In the genomic region with DNA sequence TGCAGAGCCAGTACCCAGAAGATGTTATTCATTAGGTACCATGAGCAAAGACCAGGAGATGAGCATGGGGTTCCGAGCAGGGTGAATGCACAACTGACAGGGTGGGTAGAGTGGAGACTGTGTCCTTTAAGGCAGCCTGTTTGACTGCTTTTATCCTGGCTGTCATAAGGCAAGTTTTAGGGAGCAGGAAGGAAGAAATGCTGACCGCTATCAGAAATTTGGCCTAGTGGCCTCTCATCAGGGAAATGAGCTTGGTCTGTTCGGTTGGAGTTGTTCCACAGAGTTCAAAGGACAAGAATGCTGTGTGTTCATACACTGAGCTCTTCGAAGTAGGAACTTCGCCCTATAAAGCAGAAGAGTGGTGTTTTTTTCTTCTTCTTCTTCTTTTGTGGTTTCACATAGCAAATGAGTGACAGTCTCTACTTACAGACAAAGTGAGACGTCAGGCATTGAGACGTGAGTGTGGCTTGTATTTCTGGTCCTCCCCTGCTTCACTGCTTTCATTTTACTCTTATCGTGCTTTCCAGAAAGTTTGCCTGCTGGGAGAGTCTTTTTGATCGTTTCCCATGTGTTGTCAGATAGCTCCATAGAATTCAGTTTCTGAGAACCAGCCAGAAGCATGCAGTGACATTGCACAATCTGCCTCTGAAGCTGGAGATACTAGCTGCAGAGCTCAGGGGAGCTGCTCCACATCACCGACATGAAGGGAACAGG, we compare ENCODE assay signal across 1 cellular context.
TF ChIP-seq lines count a peak whose summit lies in the region.

A gene with protein sequence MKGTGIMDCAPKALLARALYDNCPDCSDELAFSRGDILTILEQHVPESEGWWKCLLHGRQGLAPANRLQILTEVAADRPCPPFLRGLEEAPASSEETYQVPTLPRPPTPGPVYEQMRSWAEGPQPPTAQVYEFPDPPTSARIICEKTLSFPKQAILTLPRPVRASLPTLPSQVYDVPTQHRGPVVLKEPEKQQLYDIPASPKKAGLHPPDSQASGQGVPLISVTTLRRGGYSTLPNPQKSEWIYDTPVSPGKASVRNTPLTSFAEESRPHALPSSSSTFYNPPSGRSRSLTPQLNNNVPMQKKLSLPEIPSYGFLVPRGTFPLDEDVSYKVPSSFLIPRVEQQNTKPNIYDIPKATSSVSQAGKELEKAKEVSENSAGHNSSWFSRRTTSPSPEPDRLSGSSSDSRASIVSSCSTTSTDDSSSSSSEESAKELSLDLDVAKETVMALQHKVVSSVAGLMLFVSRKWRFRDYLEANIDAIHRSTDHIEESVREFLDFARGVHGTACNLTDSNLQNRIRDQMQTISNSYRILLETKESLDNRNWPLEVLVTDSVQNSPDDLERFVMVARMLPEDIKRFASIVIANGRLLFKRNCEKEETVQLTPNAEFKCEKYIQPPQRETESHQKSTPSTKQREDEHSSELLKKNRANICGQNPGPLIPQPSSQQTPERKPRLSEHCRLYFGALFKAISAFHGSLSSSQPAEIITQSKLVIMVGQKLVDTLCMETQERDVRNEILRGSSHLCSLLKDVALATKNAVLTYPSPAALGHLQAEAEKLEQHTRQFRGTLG (plus strand): TSS at position 502 of the 714 bp plus-strand sequence. CDS start 199 bp downstream, at position 701.

TF ChIP-seq in K562, 482 proteins besides CTCF, POLR2A, EP300 and RAD21 (continued from another document and continues in another):
- no peak for TF ChIP-seq SNRNP70 (optimal IDR thresholded peaks at IDR 0.05; ENCODE audit: low read depth, low read length)
- TF ChIP-seq MCM2 (IDR thresholded peaks at IDR 0.05; ENCODE audit: low read depth): no peak
- TF ChIP-seq SUPT5H (IDR thresholded peaks at IDR 0.05): no peak; the same call in 1 of the 2 replicates
- peak; percentile 100 for TF ChIP-seq TCF7 (IDR thresholded peaks at IDR 0.05; ENCODE audit: borderline replicate concordance)
- peak; percentile 89; the same call in 1 of the 2 replicates for TF ChIP-seq CBX5 (IDR thresholded peaks at IDR 0.05; ENCODE audit: borderline replicate concordance, low read depth)
- TF ChIP-seq SMAD4 (CRISPR knock-in tag; conservative IDR thresholded peaks at IDR 0.05): peak; percentile 95
- peak; percentile 100 for TF ChIP-seq STAT5A (IDR thresholded peaks at IDR 0.05; ENCODE audit: borderline replicate concordance, low read length)
- TF ChIP-seq, protein P1, sequence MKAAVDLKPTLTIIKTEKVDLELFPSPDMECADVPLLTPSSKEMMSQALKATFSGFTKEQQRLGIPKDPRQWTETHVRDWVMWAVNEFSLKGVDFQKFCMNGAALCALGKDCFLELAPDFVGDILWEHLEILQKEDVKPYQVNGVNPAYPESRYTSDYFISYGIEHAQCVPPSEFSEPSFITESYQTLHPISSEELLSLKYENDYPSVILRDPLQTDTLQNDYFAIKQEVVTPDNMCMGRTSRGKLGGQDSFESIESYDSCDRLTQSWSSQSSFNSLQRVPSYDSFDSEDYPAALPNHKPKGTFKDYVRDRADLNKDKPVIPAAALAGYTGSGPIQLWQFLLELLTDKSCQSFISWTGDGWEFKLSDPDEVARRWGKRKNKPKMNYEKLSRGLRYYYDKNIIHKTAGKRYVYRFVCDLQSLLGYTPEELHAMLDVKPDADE (conservative IDR thresholded peaks at IDR 0.05; ENCODE audit: control insufficient read depth, low read depth, low read length): no peak; the same call in 1 of the 2 replicates
- peak; percentile 67 for TF ChIP-seq SMAD1 (IDR thresholded peaks at IDR 0.05; ENCODE audit: low read depth, low read length, partially characterized antibody)
- TF ChIP-seq ELF1 (tag; IDR thresholded peaks at IDR 0.05): no peak
- TF ChIP-seq RB1 (IDR thresholded peaks at IDR 0.05; ENCODE audit: low read depth): peak; percentile 25
- no peak for TF ChIP-seq ZFPM2 (CRISPR knock-in tag; IDR thresholded peaks at IDR 0.05)
- peak; percentile 85 for TF ChIP-seq ZKSCAN8 (CRISPR knock-in tag; IDR thresholded peaks at IDR 0.05)
- no peak for TF ChIP-seq ZNF23 (CRISPR knock-in tag; IDR thresholded peaks at IDR 0.05)
- TF ChIP-seq ETS2 (tag; IDR thresholded peaks at IDR 0.05; ENCODE audit: borderline replicate concordance, poor library complexity, severe bottlenecking): no peak
- peak in 1 of 2 experiments; percentile 41; a peak in 2 of 4 replicates for TF ChIP-seq NRF1 (conservative IDR thresholded peaks at IDR 0.05 in 1 of 2, IDR thresholded peaks at IDR 0.05 in 1 of 2)
- TF ChIP-seq, protein P2, sequence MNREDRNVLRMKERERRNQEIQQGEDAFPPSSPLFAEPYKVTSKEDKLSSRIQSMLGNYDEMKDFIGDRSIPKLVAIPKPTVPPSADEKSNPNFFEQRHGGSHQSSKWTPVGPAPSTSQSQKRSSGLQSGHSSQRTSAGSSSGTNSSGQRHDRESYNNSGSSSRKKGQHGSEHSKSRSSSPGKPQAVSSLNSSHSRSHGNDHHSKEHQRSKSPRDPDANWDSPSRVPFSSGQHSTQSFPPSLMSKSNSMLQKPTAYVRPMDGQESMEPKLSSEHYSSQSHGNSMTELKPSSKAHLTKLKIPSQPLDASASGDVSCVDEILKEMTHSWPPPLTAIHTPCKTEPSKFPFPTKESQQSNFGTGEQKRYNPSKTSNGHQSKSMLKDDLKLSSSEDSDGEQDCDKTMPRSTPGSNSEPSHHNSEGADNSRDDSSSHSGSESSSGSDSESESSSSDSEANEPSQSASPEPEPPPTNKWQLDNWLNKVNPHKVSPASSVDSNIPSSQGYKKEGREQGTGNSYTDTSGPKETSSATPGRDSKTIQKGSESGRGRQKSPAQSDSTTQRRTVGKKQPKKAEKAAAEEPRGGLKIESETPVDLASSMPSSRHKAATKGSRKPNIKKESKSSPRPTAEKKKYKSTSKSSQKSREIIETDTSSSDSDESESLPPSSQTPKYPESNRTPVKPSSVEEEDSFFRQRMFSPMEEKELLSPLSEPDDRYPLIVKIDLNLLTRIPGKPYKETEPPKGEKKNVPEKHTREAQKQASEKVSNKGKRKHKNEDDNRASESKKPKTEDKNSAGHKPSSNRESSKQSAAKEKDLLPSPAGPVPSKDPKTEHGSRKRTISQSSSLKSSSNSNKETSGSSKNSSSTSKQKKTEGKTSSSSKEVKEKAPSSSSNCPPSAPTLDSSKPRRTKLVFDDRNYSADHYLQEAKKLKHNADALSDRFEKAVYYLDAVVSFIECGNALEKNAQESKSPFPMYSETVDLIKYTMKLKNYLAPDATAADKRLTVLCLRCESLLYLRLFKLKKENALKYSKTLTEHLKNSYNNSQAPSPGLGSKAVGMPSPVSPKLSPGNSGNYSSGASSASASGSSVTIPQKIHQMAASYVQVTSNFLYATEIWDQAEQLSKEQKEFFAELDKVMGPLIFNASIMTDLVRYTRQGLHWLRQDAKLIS (CRISPR knock-in tag; IDR thresholded peaks at IDR 0.05): peak; percentile 24; the same call in 1 of the 2 replicates
- TF ChIP-seq, protein P3, sequence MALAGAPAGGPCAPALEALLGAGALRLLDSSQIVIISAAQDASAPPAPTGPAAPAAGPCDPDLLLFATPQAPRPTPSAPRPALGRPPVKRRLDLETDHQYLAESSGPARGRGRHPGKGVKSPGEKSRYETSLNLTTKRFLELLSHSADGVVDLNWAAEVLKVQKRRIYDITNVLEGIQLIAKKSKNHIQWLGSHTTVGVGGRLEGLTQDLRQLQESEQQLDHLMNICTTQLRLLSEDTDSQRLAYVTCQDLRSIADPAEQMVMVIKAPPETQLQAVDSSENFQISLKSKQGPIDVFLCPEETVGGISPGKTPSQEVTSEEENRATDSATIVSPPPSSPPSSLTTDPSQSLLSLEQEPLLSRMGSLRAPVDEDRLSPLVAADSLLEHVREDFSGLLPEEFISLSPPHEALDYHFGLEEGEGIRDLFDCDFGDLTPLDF (CRISPR knock-in tag; IDR thresholded peaks at IDR 0.05): 0 out of 2 replicates have a peak, but pooled peaks have one; percentile 19
- peak; percentile 88; the same call in 1 of the 2 replicates for TF ChIP-seq ESRRA (IDR thresholded peaks at IDR 0.05; ENCODE audit: borderline replicate concordance, low read depth)
- TF ChIP-seq ZNF75A (CRISPR knock-in tag; IDR thresholded peaks at IDR 0.05): no peak
- no peak for TF ChIP-seq RFX5 (IDR thresholded peaks at IDR 0.05; ENCODE audit: low read depth, low read length)
- no peak for TF ChIP-seq ZNF551 (CRISPR knock-in tag; IDR thresholded peaks at IDR 0.05)
- TF ChIP-seq, protein P4, sequence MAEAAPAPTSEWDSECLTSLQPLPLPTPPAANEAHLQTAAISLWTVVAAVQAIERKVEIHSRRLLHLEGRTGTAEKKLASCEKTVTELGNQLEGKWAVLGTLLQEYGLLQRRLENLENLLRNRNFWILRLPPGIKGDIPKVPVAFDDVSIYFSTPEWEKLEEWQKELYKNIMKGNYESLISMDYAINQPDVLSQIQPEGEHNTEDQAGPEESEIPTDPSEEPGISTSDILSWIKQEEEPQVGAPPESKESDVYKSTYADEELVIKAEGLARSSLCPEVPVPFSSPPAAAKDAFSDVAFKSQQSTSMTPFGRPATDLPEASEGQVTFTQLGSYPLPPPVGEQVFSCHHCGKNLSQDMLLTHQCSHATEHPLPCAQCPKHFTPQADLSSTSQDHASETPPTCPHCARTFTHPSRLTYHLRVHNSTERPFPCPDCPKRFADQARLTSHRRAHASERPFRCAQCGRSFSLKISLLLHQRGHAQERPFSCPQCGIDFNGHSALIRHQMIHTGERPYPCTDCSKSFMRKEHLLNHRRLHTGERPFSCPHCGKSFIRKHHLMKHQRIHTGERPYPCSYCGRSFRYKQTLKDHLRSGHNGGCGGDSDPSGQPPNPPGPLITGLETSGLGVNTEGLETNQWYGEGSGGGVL (CRISPR knock-in tag; IDR thresholded peaks at IDR 0.05): no peak
- TF ChIP-seq MECOM (CRISPR knock-in tag; IDR thresholded peaks at IDR 0.05): peak; percentile 52; the same call in 1 of the 2 replicates
- no peak for TF ChIP-seq PTRF (tag; IDR thresholded peaks at IDR 0.05)
- TF ChIP-seq, protein P5, sequence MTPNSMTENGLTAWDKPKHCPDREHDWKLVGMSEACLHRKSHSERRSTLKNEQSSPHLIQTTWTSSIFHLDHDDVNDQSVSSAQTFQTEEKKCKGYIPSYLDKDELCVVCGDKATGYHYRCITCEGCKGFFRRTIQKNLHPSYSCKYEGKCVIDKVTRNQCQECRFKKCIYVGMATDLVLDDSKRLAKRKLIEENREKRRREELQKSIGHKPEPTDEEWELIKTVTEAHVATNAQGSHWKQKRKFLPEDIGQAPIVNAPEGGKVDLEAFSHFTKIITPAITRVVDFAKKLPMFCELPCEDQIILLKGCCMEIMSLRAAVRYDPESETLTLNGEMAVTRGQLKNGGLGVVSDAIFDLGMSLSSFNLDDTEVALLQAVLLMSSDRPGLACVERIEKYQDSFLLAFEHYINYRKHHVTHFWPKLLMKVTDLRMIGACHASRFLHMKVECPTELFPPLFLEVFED (CRISPR knock-in tag; conservative IDR thresholded peaks at IDR 0.05): no peak; the same call in 1 of the 2 replicates
- TF ChIP-seq ZNF696 (CRISPR knock-in tag; conservative IDR thresholded peaks at IDR 0.05): no peak
- no peak for TF ChIP-seq FOXK1 (CRISPR knock-in tag; IDR thresholded peaks at IDR 0.05; ENCODE audit: borderline replicate concordance)
- TF ChIP-seq, protein P6, sequence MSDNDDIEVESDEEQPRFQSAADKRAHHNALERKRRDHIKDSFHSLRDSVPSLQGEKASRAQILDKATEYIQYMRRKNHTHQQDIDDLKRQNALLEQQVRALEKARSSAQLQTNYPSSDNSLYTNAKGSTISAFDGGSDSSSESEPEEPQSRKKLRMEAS (CRISPR knock-in tag; IDR thresholded peaks at IDR 0.05): peak; percentile 81
- TF ChIP-seq, protein P7, sequence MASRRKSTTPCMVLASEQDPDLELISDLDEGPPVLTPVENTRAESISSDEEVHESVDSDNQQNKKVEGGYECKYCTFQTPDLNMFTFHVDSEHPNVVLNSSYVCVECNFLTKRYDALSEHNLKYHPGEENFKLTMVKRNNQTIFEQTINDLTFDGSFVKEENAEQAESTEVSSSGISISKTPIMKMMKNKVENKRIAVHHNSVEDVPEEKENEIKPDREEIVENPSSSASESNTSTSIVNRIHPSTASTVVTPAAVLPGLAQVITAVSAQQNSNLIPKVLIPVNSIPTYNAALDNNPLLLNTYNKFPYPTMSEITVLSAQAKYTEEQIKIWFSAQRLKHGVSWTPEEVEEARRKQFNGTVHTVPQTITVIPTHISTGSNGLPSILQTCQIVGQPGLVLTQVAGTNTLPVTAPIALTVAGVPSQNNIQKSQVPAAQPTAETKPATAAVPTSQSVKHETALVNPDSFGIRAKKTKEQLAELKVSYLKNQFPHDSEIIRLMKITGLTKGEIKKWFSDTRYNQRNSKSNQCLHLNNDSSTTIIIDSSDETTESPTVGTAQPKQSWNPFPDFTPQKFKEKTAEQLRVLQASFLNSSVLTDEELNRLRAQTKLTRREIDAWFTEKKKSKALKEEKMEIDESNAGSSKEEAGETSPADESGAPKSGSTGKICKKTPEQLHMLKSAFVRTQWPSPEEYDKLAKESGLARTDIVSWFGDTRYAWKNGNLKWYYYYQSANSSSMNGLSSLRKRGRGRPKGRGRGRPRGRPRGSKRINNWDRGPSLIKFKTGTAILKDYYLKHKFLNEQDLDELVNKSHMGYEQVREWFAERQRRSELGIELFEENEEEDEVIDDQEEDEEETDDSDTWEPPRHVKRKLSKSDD (conservative IDR thresholded peaks at IDR 0.05; ENCODE audit: low read length): no peak
- TF ChIP-seq, protein P8, sequence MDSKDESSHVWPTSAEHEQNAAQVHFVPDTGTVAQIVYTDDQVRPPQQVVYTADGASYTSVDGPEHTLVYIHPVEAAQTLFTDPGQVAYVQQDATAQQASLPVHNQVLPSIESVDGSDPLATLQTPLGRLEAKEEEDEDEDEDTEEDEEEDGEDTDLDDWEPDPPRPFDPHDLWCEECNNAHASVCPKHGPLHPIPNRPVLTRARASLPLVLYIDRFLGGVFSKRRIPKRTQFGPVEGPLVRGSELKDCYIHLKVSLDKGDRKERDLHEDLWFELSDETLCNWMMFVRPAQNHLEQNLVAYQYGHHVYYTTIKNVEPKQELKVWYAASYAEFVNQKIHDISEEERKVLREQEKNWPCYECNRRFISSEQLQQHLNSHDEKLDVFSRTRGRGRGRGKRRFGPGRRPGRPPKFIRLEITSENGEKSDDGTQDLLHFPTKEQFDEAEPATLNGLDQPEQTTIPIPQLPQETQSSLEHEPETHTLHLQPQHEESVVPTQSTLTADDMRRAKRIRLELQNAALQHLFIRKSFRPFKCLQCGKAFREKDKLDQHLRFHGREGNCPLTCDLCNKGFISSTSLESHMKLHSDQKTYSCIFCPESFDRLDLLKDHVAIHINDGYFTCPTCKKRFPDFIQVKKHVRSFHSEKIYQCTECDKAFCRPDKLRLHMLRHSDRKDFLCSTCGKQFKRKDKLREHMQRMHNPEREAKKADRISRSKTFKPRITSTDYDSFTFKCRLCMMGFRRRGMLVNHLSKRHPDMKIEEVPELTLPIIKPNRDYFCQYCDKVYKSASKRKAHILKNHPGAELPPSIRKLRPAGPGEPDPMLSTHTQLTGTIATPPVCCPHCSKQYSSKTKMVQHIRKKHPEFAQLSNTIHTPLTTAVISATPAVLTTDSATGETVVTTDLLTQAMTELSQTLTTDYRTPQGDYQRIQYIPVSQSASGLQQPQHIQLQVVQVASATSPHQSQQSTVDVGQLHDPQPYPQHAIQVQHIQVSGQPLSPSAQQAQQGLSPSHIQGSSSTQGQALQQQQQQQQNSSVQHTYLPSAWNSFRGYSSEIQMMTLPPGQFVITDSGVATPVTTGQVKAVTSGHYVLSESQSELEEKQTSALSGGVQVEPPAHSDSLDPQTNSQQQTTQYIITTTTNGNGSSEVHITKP (IDR thresholded peaks at IDR 0.05; ENCODE audit: partially characterized antibody): peak; percentile 57
- TF ChIP-seq, protein P9, sequence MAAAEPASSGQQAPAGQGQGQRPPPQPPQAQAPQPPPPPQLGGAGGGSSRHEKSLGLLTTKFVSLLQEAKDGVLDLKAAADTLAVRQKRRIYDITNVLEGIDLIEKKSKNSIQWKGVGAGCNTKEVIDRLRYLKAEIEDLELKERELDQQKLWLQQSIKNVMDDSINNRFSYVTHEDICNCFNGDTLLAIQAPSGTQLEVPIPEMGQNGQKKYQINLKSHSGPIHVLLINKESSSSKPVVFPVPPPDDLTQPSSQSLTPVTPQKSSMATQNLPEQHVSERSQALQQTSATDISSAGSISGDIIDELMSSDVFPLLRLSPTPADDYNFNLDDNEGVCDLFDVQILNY (CRISPR knock-in tag; IDR thresholded peaks at IDR 0.05): 0 out of 2 replicates have a peak, but pooled peaks have one; percentile 78
- TF ChIP-seq ZNF668 (CRISPR knock-in tag; IDR thresholded peaks at IDR 0.05): no peak
- TF ChIP-seq POLR2AphosphoS5 (IDR thresholded peaks at IDR 0.05; ENCODE audit: control insufficient read depth, insufficient read depth, low read depth, low read length): peak; percentile 97
